Comparison of ENCODE assay signal across 14 cellular contexts in genomic region chr12:124057691-124058090, GRCh38.
DNase-seq lines count a peak whose midpoint lies in the region; ATAC-seq and TF ChIP-seq lines count a peak whose summit lies in the region.
"Had no signal": no experiment of that assay in that cellular context is flagged by ENCODE, and none has a peak within 500 bp of the region (broad histone marks: within the 10 kb centered on the region; RNA-seq: fewer than 3 reads in every experiment).

No MANE protein-coding gene starts in this region.

- TF ChIP-seq CTCF in hepatocyte (IDR thresholded peaks at IDR 0.05; ENCODE audit: poor library complexity) (no peak), psoas muscle (IDR thresholded peaks at IDR 0.05) (no peak)

- no peaks in the 10 kb centered on the region for H3K9me2 ChIP-seq in hepatocyte (replicated peaks; ENCODE audit: insufficient read depth)

- 49% methylated on average over 2 of the region's 2 CpGs for WGBS in hepatocyte (ENCODE audit: low lambda C conversion rate, missing lambda C conversion rate)
- 62 to 82% (median 73%) methylated on average over 2 of the region's 2 CpGs for WGBS in psoas muscle, 3 donors

- ATAC-seq in left colon (no peak), psoas muscle (no peak)
- ATAC-seq: HCT116, HepG2 had no signal

- no peaks in the 10 kb centered on the region for H3K9me3 ChIP-seq in hepatocyte (ENCODE audit: low read depth)
- H3K9me3 ChIP-seq in psoas muscle = no peaks in the 10 kb centered on the region

- no peak overlapping the region for H3K4me3 ChIP-seq in hepatocyte
- H3K4me3 ChIP-seq in psoas muscle = no peak overlapping the region
- H3K4me3 ChIP-seq: BLaER1 treated with 17β-estradiol and CSF1 and Interleukin-3, amounts not matched to agents 10 nM and 100 nM had no signal

- no peaks in the 10 kb centered on the region for H3K79me2 ChIP-seq in hepatocyte

- H2AFZ ChIP-seq in hepatocyte = no peak overlapping the region

- H3K4me1 ChIP-seq in hepatocyte (ENCODE audit: insufficient read depth) (peaks cover 8% of the 10 kb centered on the region), psoas muscle (no peaks in the 10 kb centered on the region)

- DNase-seq in NCI-H1092 treated with DMSO at 0.1 percent for 48 hours (lab: John Stamatoyannopoulos, UW) (peak; percentile 14), NCI-H1092 (lab: John Stamatoyannopoulos, UW) (no peak), astrocyte of the hippocampus (ENCODE audit: low read depth, low spot score) (peak; percentile 76), hepatocyte (ENCODE audit: low spot score) (no peak), left colon (no peak), psoas muscle (no peak)
- no peak for DNase-seq in activated T-cell treated with anti-CD3 and anti-CD28 coated beads, Interleukin-2, amount 50 U/mL, for 1 hour
- DNase-seq: 8988T; CD4-positive, CD25-positive, alpha-beta regulatory T cell; DND-41; GDM1 had no signal

- peak overlapping the region; percentile 23 for H3K4me2 ChIP-seq in hepatocyte
- H3K4me2 ChIP-seq: BLaER1 treated with 17β-estradiol and CSF1 and Interleukin-3, amounts not matched to agents 10 nM and 100 nM had no signal

- intact Hi-C loops in left colon (cut with DNase I, micrococcal nuclease) = no loop called here
- intact Hi-C loops in psoas muscle (cut with DNase I) = loop anchor here in 1 of 2 donors (5.0 kb wide), 2 partner anchors 245 to 260 kb away; no protein-coding TSS in a partner anchor

- H3K27me3 ChIP-seq in hepatocyte (no peaks in the 10 kb centered on the region), psoas muscle (ENCODE audit: insufficient read depth in 3 of 3, low read length in 2 of 3) (no peaks in the 10 kb centered on the region)
- H3K27me3 ChIP-seq: BLaER1 treated with 17β-estradiol and CSF1 and Interleukin-3, amounts not matched to agents 10 nM and 100 nM had no signal

- H3K36me3 ChIP-seq in hepatocyte (replicated peaks; ENCODE audit: insufficient read depth, low read depth) = no peaks in the 10 kb centered on the region
- H3K36me3 ChIP-seq in psoas muscle (ENCODE audit: insufficient read depth in 1 of 2, low read depth in 1 of 2) = no peaks in the 10 kb centered on the region
- H3K36me3 ChIP-seq: BLaER1 treated with 17β-estradiol and CSF1 and Interleukin-3, amounts not matched to agents 10 nM and 100 nM had no signal

- H3K27ac ChIP-seq in hepatocyte (peak overlapping the region; percentile 28), psoas muscle (no peak overlapping the region)
- H3K27ac ChIP-seq: BLaER1 treated with 17β-estradiol and CSF1 and Interleukin-3, amounts not matched to agents 10 nM and 100 nM had no signal

- no peaks in the 10 kb centered on the region for H4K20me1 ChIP-seq in hepatocyte (ENCODE audit: insufficient read depth, poor library complexity, severe bottlenecking)
- H4K20me1 ChIP-seq: BLaER1 treated with 17β-estradiol and CSF1 and Interleukin-3, amounts not matched to agents 10 nM and 100 nM had no signal

Comparison
In these comparisons a context has a peak if more than half of its experiments do, and no peak if none do; other contexts are left out.
1. DNase-seq: peak in NCI-H1092 treated with DMSO at 0.1 percent for 48 hours (single experiment) and astrocyte of the hippocampus (single experiment); none in NCI-H1092 (single experiment), hepatocyte (single experiment), activated T-cell treated with anti-CD3 and anti-CD28 coated beads, Interleukin-2, amount 50 U/mL, for 1 hour (single experiment), left colon (0 of 2) and psoas muscle (0 of 2).